Comparison of ENCODE assay signal across 10 cellular contexts in genomic region chr2:46275995-46276394, GRCh38. TPM values are rescaled to one million over a fixed set of nuclear protein-coding genes. Genes with fewer than 3 reads are reported as not detected.
A peak's percentile ranks its signal among the peaks of the same experiment; 100 is the strongest.
DNase-seq lines count a peak whose midpoint lies in the region; ATAC-seq and TF ChIP-seq lines count a peak whose summit lies in the region.
"Had no signal": no experiment of that assay in that cellular context is flagged by ENCODE, and none has a peak within 500 bp of the region (broad histone marks: within the 10 kb centered on the region; RNA-seq: fewer than 3 reads in every experiment).

No MANE protein-coding gene starts in this region.

- no peak overlapping the region for H4K91ac ChIP-seq in IMR-90 (ENCODE audit: insufficient read depth, low read depth, low read length)

- no peak overlapping the region for H2BK5ac ChIP-seq in IMR-90 (ENCODE audit: low read depth, low read length, poor library complexity, severe bottlenecking)

- peak overlapping the region; percentile 69 for H2AFZ ChIP-seq in IMR-90 (replicated peaks; ENCODE audit: low read length, poor library complexity)

- CTCF ChIA-PET in IMR-90 (lab: Yijun Ruan, JAX) = no interaction called here

- H3K27ac ChIP-seq in IMR-90 (ENCODE audit: insufficient read depth, low read length) (no peak overlapping the region), adrenal gland (peak overlapping the region in 3 of 5 donors; percentile 3 to 84 (median 43)), skin epidermis (peak overlapping the region in 11 of 21 experiments; percentile 21 to 68 (median 45))
- H3K27ac ChIP-seq: pancreas had no signal

- WGBS in IMR-90 (ENCODE audit: extremely low coverage in 2 of 2, insufficient read length in 1 of 2), 2 experiments = 52% methylated on average over 7 of the region's 20 CpGs; no CpG with 5 or more reads in 1 of the 2 experiments
- 21 to 41% (median 32%) methylated on average over 4 to 20 of the region's 20 CpGs for WGBS in adrenal gland, 4 donors

- H4K20me1 ChIP-seq in IMR-90 (ENCODE audit: insufficient read depth, low read length) = no peaks in the 10 kb centered on the region

- H3K27me3 ChIP-seq in IMR-90 (ENCODE audit: control insufficient read depth, insufficient read depth, low read length) (peaks cover 8% of the 10 kb centered on the region), adrenal gland (no peaks in the 10 kb centered on the region)
- H3K27me3 ChIP-seq: pancreas had no signal

- no peak for TF ChIP-seq POLR2A in IMR-90 (IDR thresholded peaks at IDR 0.05; ENCODE audit: low read depth, low read length)
- TF ChIP-seq POLR2A in adrenal gland (IDR thresholded peaks at IDR 0.05) = no peak

- peak overlapping the region; percentile 27; the same call in 1 of the 2 replicates for H2BK20ac ChIP-seq in IMR-90 (ENCODE audit: low read depth, low read length)

- no peaks in the 10 kb centered on the region for H3K36me3 ChIP-seq in IMR-90 (ENCODE audit: control insufficient read depth, insufficient read depth, low read length)
- H3K36me3 ChIP-seq in adrenal gland (replicated peaks in 1 of 2) = no peaks in the 10 kb centered on the region
- H3K36me3 ChIP-seq: pancreas had no signal

- H3K9me1 ChIP-seq in IMR-90 (ENCODE audit: insufficient read depth, low read length) = peaks cover 8% of the 10 kb centered on the region

- H3K18ac ChIP-seq in IMR-90 (ENCODE audit: low read depth, low read length) = no peak overlapping the region

- TF ChIP-seq CTCF in IMR-90 (conservative IDR thresholded peaks at IDR 0.05; ENCODE audit: low read depth, low read length) (no peak), adrenal gland (IDR thresholded peaks at IDR 0.05) (no peak)

- no peak overlapping the region for H3K56ac ChIP-seq in IMR-90 (ENCODE audit: extremely low read depth, insufficient read depth, low read length)

- no peak for TF ChIP-seq RAD21 in IMR-90 (IDR thresholded peaks at IDR 0.05; ENCODE audit: low read length)

- POLR2A ChIA-PET in IMR-90 (lab: Charles Lee; ENCODE audit: unreplicated experiment) = no interaction called here

- H3K9me3 ChIP-seq in IMR-90 (ENCODE audit: control insufficient read depth, insufficient read depth, low read length) (no peaks in the 10 kb centered on the region), adrenal gland (replicated peaks in 1 of 3) (no peaks in the 10 kb centered on the region)
- H3K9me3 ChIP-seq: pancreas had no signal

- in situ Hi-C loops in IMR-90 (cut with MboI; ENCODE audit: low sequenced_read_pairs) = no loop called here

- H3K4me1 ChIP-seq in IMR-90 (ENCODE audit: control insufficient read depth, insufficient read depth, low read length) = peaks cover 3% of the 10 kb centered on the region; the same call in 1 of the 2 replicates
- H3K4me1 ChIP-seq in adrenal gland (replicated peaks in 1 of 2) = peaks cover 0 to 16% of the 10 kb centered on the region in 2 donors
- H3K4me1 ChIP-seq: pancreas had no signal

- no peak overlapping the region for H3K23ac ChIP-seq in IMR-90 (ENCODE audit: low read depth, low read length)

- H2AK9ac ChIP-seq in IMR-90 (replicated peaks; ENCODE audit: low read depth, low read length, poor library complexity) = peak overlapping the region; percentile 34

- intact Hi-C loops in IMR-90 (cut with micrococcal nuclease) (no loop called here), adrenal gland (cut with DNase I) (no loop called here)

- DNase-seq in IMR-90 = no peak
- peak; percentile 49 to 77 (median 61) for DNase-seq in adrenal gland
- DNase-seq in iPS-NIHi11 (ENCODE audit: low spot score) = peak; percentile 78
- no peak for DNase-seq in NCI-H510A (lab: John Stamatoyannopoulos, UW)
- no peak for DNase-seq in T-helper 1 cell
- no peak for DNase-seq in superior temporal gyrus (ENCODE audit: extremely low spot score)
- DNase-seq: NCI-H1092 treated with DMSO at 0.1 percent for 48 hours had no signal

- no peak overlapping the region for H3K9ac ChIP-seq in IMR-90 (ENCODE audit: low read depth, low read length)

- ATAC-seq in IMR-90 (ENCODE audit: low read depth) (no peak), GM19351 (IDR thresholded peaks at IDR 0.05; ENCODE audit: unreplicated experiment) (no peak)

- no peak overlapping the region for H4K5ac ChIP-seq in IMR-90 (ENCODE audit: low read depth, low read length)

- no peak overlapping the region for H2AK5ac ChIP-seq in IMR-90 (ENCODE audit: low read depth, low read length)

- no TSS peak for BruUV-seq in IMR-90 (replicated peaks; lab: Mats Ljungman, UMichigan)

- no peaks in the 10 kb centered on the region for H3K79me1 ChIP-seq in IMR-90 (ENCODE audit: low read depth in 1 of 2, low read length in 2 of 2)

- H4K8ac ChIP-seq in IMR-90 (ENCODE audit: low read depth in 2 of 2, low read length in 2 of 2) = no peak overlapping the region

- no peak overlapping the region; the same call in 1 of the 2 replicates for H3K14ac ChIP-seq in IMR-90 (replicated peaks; ENCODE audit: low read depth, low read length)

- dilution Hi-C loops in IMR-90 (cut with HindIII; ENCODE audit: low sequenced_read_pairs, unreplicated experiment) = no loop called here

- no peak overlapping the region for H2BK15ac ChIP-seq in IMR-90 (ENCODE audit: low read depth, low read length)

- H3K4me3 ChIP-seq in IMR-90 (ENCODE audit: insufficient read depth, low read depth, low read length) = no peak overlapping the region
- no peak overlapping the region for H3K4me3 ChIP-seq in adrenal gland
- H3K4me3 ChIP-seq in skin epidermis = no peak overlapping the region
- H3K4me3 ChIP-seq: pancreas had no signal

- peak overlapping the region; percentile 46; the same call in 1 of the 2 replicates for H2BK120ac ChIP-seq in IMR-90 (ENCODE audit: low read depth, low read length)

- H3K4ac ChIP-seq in IMR-90 (ENCODE audit: low read depth, low read length) = 0 out of 2 replicates have a peak overlapping the region, but pooled peaks have one; percentile 35

- H3K4me2 ChIP-seq in IMR-90 (ENCODE audit: low read depth, low read length) = no peak overlapping the region; the same call in 1 of the 2 replicates

TF ChIP-seq in IMR-90, 13 proteins besides CTCF, POLR2A, EP300 and RAD21:
- TF ChIP-seq MXI1 (IDR thresholded peaks at IDR 0.05; ENCODE audit: borderline replicate concordance, low read depth, low read length) = no peak
- TF ChIP-seq RFX5 (IDR thresholded peaks at IDR 0.05; ENCODE audit: low read depth, low read length) = no peak

RNA-seq across cellular contexts. Expression of gene EPAS1, which starts 21.2 kb away (rescaled TPM):
- total RNA-seq in IMR-90 (2012; rRNA removed) = 21.9 and 40.7 TPM in 2 replicates
- polyA plus RNA-seq in IMR-90 (2012; rRNA removed) = 103 and 120 TPM in 2 replicates
- polyA plus RNA-seq in IMR-90 (2012; cell fraction: cytosol; rRNA removed) = 117 and 156 TPM in 2 replicates
- polyA plus RNA-seq in IMR-90 (2012; cell fraction: nucleus; rRNA removed; ENCODE audit: low replicate concordance) = 108 and 158 TPM in 2 replicates
- total RNA-seq in adrenal gland = 100 to 1,000 TPM; 124 to 307 (median 237) TPM
- 100 to 1,000 TPM in 1 of 3 donors, 10 to 100 TPM in 2; 62.0 to 178 (median 65.2) TPM for polyA plus RNA-seq in adrenal gland

Comparison
In these comparisons a context has a peak if more than half of its experiments do, and no peak if none do; other contexts are left out.
1. DNase-seq: peak in adrenal gland (7 of 7) and iPS-NIHi11 (single experiment); none in IMR-90 (single experiment), NCI-H510A (single experiment), T-helper 1 cell (0 of 5) and superior temporal gyrus (single experiment).